In the genomic region with DNA sequence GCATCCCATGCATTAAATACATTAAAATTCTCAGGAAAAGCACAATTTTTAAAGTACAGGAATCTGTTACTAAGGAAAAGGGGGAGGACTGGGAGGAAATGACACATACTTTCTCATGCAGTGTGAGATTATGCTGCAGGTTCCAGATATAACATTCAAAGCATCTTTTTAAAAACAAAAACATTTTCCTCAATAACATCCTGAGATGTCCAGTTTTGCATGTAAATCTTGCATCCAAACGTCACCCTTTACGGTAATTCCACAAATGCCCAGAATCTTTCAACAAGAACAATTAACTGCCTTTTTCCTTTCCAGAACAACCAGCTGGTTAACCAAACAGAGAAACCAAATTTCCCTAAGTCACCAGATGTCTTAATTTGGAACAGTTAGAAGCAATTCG, we compare ENCODE assay signal across 13 cellular contexts. TPM values are rescaled to one million over a fixed set of nuclear protein-coding genes. Genes with fewer than 3 reads are reported as not detected.
DNase-seq lines count a peak whose midpoint lies in the region; ATAC-seq and TF ChIP-seq lines count a peak whose summit lies in the region.
"Had no signal": no experiment of that assay in that cellular context is flagged by ENCODE, and none has a peak within 500 bp of the region (broad histone marks: within the 10 kb centered on the region; RNA-seq: fewer than 3 reads in every experiment).

No MANE protein-coding gene starts in this region.

- POLR2A ChIA-PET in activated CD4-positive, alpha-beta T cell treated with anti-CD3 and anti-CD28 coated beads for 36 hours (lab: Charles Lee), result no interaction called here

- intact Hi-C loops in CD14-positive monocyte (cut with micrococcal nuclease), result no loop called here
- intact Hi-C loops in activated CD4-positive, alpha-beta T cell treated with anti-CD3 and anti-CD28 coated beads for 36 hours (cut with DNase I, micrococcal nuclease), result no loop called here

- CTCF ChIA-PET in activated CD4-positive, alpha-beta T cell treated with anti-CD3 and anti-CD28 coated beads for 36 hours (lab: Charles Lee), result interaction anchor here (0.6 to 1.1 kb wide), 2 partner anchors 19 to 161 kb away, joined by 4 to 6 read pairs; no protein-coding TSS in a partner anchor

- H3K4me3 Mint-ChIP-seq in endothelial cell (ENCODE audit: unreplicated experiment) (no peak overlapping the region), nephron (no peak overlapping the region), CD14-positive monocyte (no peak overlapping the region)
- H3K4me3 Mint-ChIP-seq in stimulated activated naive CD8-positive, alpha-beta T cell treated with anti-CD3 and anti-CD28 coated beads, Interleukin-15, amount 100 ng/mL, for 72 hours, result no peak overlapping the region
- no peak overlapping the region for H3K4me3 Mint-ChIP-seq in activated CD4-positive, alpha-beta T cell treated with anti-CD3 and anti-CD28 coated beads for 36 hours
- H3K4me3 Mint-ChIP-seq: activated naive CD4-positive, alpha-beta T cell treated with anti-CD3 and anti-CD28 coated beads, Interleukin-2, amount 10 ng/mL, durations not matched to agents 7 days and 5 days; T-cell had no signal

- DNase-seq in GM04503 (ENCODE audit: low read depth), result peak; percentile 37
- peak; percentile 70 for DNase-seq in RKO (ENCODE audit: low spot score)
- no peak for DNase-seq in endothelial cell (ENCODE audit: low spot score)
- no peak for DNase-seq in stimulated activated naive CD8-positive, alpha-beta T cell treated with anti-CD3 and anti-CD28 coated beads, Interleukin-15, amount 100 ng/mL, for 72 hours
- DNase-seq in CD14-positive monocyte (ENCODE audit: low spot score), result no peak
- no peak for DNase-seq in activated CD4-positive, alpha-beta T cell treated with anti-CD3 and anti-CD28 coated beads for 36 hours
- DNase-seq: activated CD4-positive, alpha-beta T cell treated with anti-CD3 and anti-CD28 coated beads for 48 hours; activated naive CD4-positive, alpha-beta T cell treated with anti-CD3 and anti-CD28 coated beads, Interleukin-2, amount 10 ng/mL, durations not matched to agents 7 days and 5 days; Calu3; NCI-H2107; T-cell had no signal

- H3K27ac Mint-ChIP-seq in endothelial cell (ENCODE audit: unreplicated experiment) (peak overlapping the region; percentile 85), nephron (peak overlapping the region; percentile 47 to 80 (median 58)), CD14-positive monocyte (peak overlapping the region in 1 of 7 donors; percentile 52)
- peak overlapping the region in 1 of 2 donors; percentile 5 for H3K27ac Mint-ChIP-seq in stimulated activated naive CD8-positive, alpha-beta T cell treated with anti-CD3 and anti-CD28 coated beads, Interleukin-15, amount 100 ng/mL, for 72 hours
- no peak overlapping the region for H3K27ac Mint-ChIP-seq in activated CD4-positive, alpha-beta T cell treated with anti-CD3 and anti-CD28 coated beads for 36 hours
- H3K27ac Mint-ChIP-seq: activated naive CD4-positive, alpha-beta T cell treated with anti-CD3 and anti-CD28 coated beads, Interleukin-2, amount 10 ng/mL, durations not matched to agents 7 days and 5 days had no signal

- TF ChIP-seq CTCF in endothelial cell (IDR thresholded peaks at IDR 0.05; ENCODE audit: unreplicated experiment) (no peak), nephron (IDR thresholded peaks at IDR 0.05; ENCODE audit: unreplicated experiment in 3 of 3) (no peak), CD14-positive monocyte (IDR thresholded peaks at IDR 0.05) (no peak)

- ATAC-seq in GM19452 (IDR thresholded peaks at IDR 0.05; ENCODE audit: unreplicated experiment), result no peak
- no peak for ATAC-seq in stimulated activated naive CD8-positive, alpha-beta T cell treated with anti-CD3 and anti-CD28 coated beads, Interleukin-15, amount 100 ng/mL, for 72 hours
- no peak for ATAC-seq in activated CD4-positive, alpha-beta T cell treated with anti-CD3 and anti-CD28 coated beads for 36 hours
- ATAC-seq: T-cell had no signal

- peaks cover 3% of the 10 kb centered on the region for H3K27me3 Mint-ChIP-seq in endothelial cell (ENCODE audit: unreplicated experiment)
- no peaks in the 10 kb centered on the region for H3K27me3 Mint-ChIP-seq in nephron (ENCODE audit: low read depth)
- H3K27me3 Mint-ChIP-seq in stimulated activated naive CD8-positive, alpha-beta T cell treated with anti-CD3 and anti-CD28 coated beads, Interleukin-15, amount 100 ng/mL, for 72 hours, result no peaks in the 10 kb centered on the region
- no peaks in the 10 kb centered on the region for H3K27me3 Mint-ChIP-seq in CD14-positive monocyte (ENCODE audit: low read depth in 3 of 3)
- no peaks in the 10 kb centered on the region for H3K27me3 Mint-ChIP-seq in activated CD4-positive, alpha-beta T cell treated with anti-CD3 and anti-CD28 coated beads for 36 hours
- H3K27me3 Mint-ChIP-seq: activated naive CD4-positive, alpha-beta T cell treated with anti-CD3 and anti-CD28 coated beads, Interleukin-2, amount 10 ng/mL, durations not matched to agents 7 days and 5 days; T-cell had no signal

- H3K36me3 Mint-ChIP-seq in endothelial cell (ENCODE audit: low read depth, unreplicated experiment) (no peaks in the 10 kb centered on the region), nephron (ENCODE audit: low read depth) (peaks cover 23% of the 10 kb centered on the region), CD14-positive monocyte (peaks cover 17 to 30% of the 10 kb centered on the region in 2 donors)
- peaks cover 25% of the 10 kb centered on the region for H3K36me3 Mint-ChIP-seq in activated CD4-positive, alpha-beta T cell treated with anti-CD3 and anti-CD28 coated beads for 36 hours (ENCODE audit: low read depth)

- no peaks in the 10 kb centered on the region for H3K9me3 Mint-ChIP-seq in endothelial cell (ENCODE audit: unreplicated experiment)
- no peaks in the 10 kb centered on the region for H3K9me3 Mint-ChIP-seq in nephron
- no peaks in the 10 kb centered on the region for H3K9me3 Mint-ChIP-seq in stimulated activated naive CD8-positive, alpha-beta T cell treated with anti-CD3 and anti-CD28 coated beads, Interleukin-15, amount 100 ng/mL, for 72 hours
- H3K9me3 Mint-ChIP-seq in CD14-positive monocyte, result peaks cover 0 to 7% (median 0%) of the 10 kb centered on the region in 7 donors
- H3K9me3 Mint-ChIP-seq in activated CD4-positive, alpha-beta T cell treated with anti-CD3 and anti-CD28 coated beads for 36 hours (ENCODE audit: low read depth), result no peaks in the 10 kb centered on the region
- H3K9me3 Mint-ChIP-seq: activated naive CD4-positive, alpha-beta T cell treated with anti-CD3 and anti-CD28 coated beads, Interleukin-2, amount 10 ng/mL, durations not matched to agents 7 days and 5 days; T-cell had no signal

- H3K4me1 Mint-ChIP-seq in endothelial cell (ENCODE audit: unreplicated experiment) (peaks cover 14% of the 10 kb centered on the region), nephron (peaks cover 17% of the 10 kb centered on the region), CD14-positive monocyte (peaks cover 21% of the 10 kb centered on the region)
- peaks cover 35% of the 10 kb centered on the region for H3K4me1 Mint-ChIP-seq in stimulated activated naive CD8-positive, alpha-beta T cell treated with anti-CD3 and anti-CD28 coated beads, Interleukin-15, amount 100 ng/mL, for 72 hours
- H3K4me1 Mint-ChIP-seq in activated CD4-positive, alpha-beta T cell treated with anti-CD3 and anti-CD28 coated beads for 36 hours, result peaks cover 28% of the 10 kb centered on the region

RNA-seq across cellular contexts. Expression of a gene that starts 26.7 kb away (rescaled TPM):
- 15.3 TPM for total RNA-seq in endothelial cell (ENCODE audit: unreplicated experiment)
- 1 to 10 TPM; 2.1 to 3.6 TPM for polyA plus RNA-seq in CD14-positive monocyte
- total RNA-seq in activated CD4-positive, alpha-beta T cell treated with anti-CD3 and anti-CD28 coated beads for 36 hours, result 10 to 100 TPM; 13.9 to 27.2 TPM

Comparison
In these comparisons a context has a peak if more than half of its experiments do, and no peak if none do; other contexts are left out.
1. DNase-seq: peak in GM04503 (single experiment) and RKO (single experiment); none in endothelial cell (single experiment), stimulated activated naive CD8-positive, alpha-beta T cell treated with anti-CD3 and anti-CD28 coated beads, Interleukin-15, amount 100 ng/mL, for 72 hours (0 of 2), CD14-positive monocyte (single experiment) and activated CD4-positive, alpha-beta T cell treated with anti-CD3 and anti-CD28 coated beads for 36 hours (single experiment).